In the genomic region with DNA sequence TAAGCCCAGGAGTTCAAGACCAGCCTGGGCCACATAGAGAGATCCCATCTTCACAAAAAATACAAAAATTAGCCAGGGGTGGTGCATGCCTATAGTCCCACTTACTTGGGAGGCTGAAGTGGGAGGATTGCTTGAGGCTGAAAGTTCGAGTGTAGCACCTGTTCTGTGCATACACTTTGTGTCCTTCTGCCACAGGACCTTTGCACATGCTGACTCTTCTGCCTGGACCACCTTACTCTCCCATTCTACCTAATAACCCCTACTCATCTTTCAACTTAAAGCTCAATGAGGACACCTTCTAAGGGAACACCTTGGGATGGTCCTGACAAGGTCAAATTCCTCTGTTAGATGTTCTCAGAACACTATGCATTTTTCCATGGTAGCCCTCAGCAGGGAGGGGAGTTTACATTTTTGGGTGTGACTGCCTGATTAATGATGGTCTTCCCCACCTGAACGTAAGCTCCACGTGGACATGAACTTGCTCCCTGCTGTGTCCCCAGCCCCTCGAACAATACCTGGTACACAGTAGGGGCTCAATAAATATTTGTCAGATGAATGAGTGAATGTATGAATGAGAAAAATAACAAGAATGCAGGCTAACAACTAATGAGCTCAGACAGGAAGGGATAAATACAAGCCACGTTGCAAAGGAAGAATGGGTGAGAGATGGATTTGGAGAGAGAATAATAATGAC, we compare ENCODE assay signal across 21 cellular contexts. TPM values are rescaled to one million over a fixed set of nuclear protein-coding genes. Genes with fewer than 3 reads are reported as not detected.
DNase-seq lines count a peak whose midpoint lies in the region; ATAC-seq, FAIRE-seq and TF ChIP-seq lines count a peak whose summit lies in the region.
"Had no signal": no experiment of that assay in that cellular context is flagged by ENCODE, and none has a peak within 500 bp of the region (broad histone marks: within the 10 kb centered on the region; RNA-seq: fewer than 3 reads in every experiment).

No MANE protein-coding gene starts in this region.

- no peak overlapping the region for H3K4me2 ChIP-seq in A549
- H3K4me2 ChIP-seq in GM23338, result no peak overlapping the region
- H3K4me2 ChIP-seq in PC-9, result no peak overlapping the region
- H3K4me2 ChIP-seq in neural progenitor cell, result no peak overlapping the region

- TF ChIP-seq EP300 in A549 (IDR thresholded peaks at IDR 0.05), result no peak

- no peak overlapping the region for H3K27ac Mint-ChIP-seq in GM23338
- H3K27ac Mint-ChIP-seq in neural progenitor cell, result no peak overlapping the region
- H3K27ac Mint-ChIP-seq: CD4-positive, alpha-beta T cell had no signal

- H3K4me1 ChIP-seq in A549 (peaks cover 2% of the 10 kb centered on the region; the same call in 2 of the 3 replicates), GM23338 (ENCODE audit: insufficient read depth) (no peaks in the 10 kb centered on the region), PC-9 (replicated peaks; ENCODE audit: insufficient read depth) (peaks cover 41% of the 10 kb centered on the region), neural progenitor cell (no peaks in the 10 kb centered on the region)

- H3F3A ChIP-seq in GM23338 (replicated peaks; ENCODE audit: low read depth) (no peaks in the 10 kb centered on the region), PC-9 (ENCODE audit: insufficient read depth, low read depth) (peaks cover 40% of the 10 kb centered on the region), neural progenitor cell (ENCODE audit: low read depth) (no peaks in the 10 kb centered on the region)

- no peaks in the 10 kb centered on the region for H4K20me1 ChIP-seq in GM23338 (replicated peaks; ENCODE audit: insufficient read depth)
- H4K20me1 ChIP-seq in PC-9 (ENCODE audit: insufficient read depth), result no peaks in the 10 kb centered on the region
- no peaks in the 10 kb centered on the region for H4K20me1 ChIP-seq in neural progenitor cell (ENCODE audit: low read depth)

- H3K27me3 Mint-ChIP-seq in GM23338 (ENCODE audit: insufficient read depth, low read depth, poor library complexity) (peaks cover 5% of the 10 kb centered on the region), neural progenitor cell (ENCODE audit: insufficient read depth, low read depth) (peaks cover 3% of the 10 kb centered on the region)

- TF ChIP-seq RAD21 in A549 (conservative IDR thresholded peaks at IDR 0.05 in 1 of 2, IDR thresholded peaks at IDR 0.05 in 1 of 2), result no peak

- no peak for ATAC-seq in A549
- ATAC-seq in GM23338, result no peak
- ATAC-seq: HCT116 had no signal

- BruUV-seq in PC-9 (replicated peaks; lab: Mats Ljungman, UMichigan), result no TSS peak

- TF ChIP-seq CTCF in A549 (IDR thresholded peaks at IDR 0.05) (no peak), GM23338 (conservative IDR thresholded peaks at IDR 0.05; ENCODE audit: low read depth in 2 of 2) (no peak), PC-9 (conservative IDR thresholded peaks at IDR 0.05) (no peak), neural progenitor cell (IDR thresholded peaks at IDR 0.05) (no peak)

- no peak overlapping the region for H3K4me3 ChIP-seq in A549
- H3K4me3 ChIP-seq in GM23338, result no peak overlapping the region
- H3K4me3 ChIP-seq in PC-9, result no peak overlapping the region
- H3K4me3 ChIP-seq in neural progenitor cell, result no peak overlapping the region

- DNase-seq in A549 (ENCODE audit: low read depth in 1 of 2, low spot score in 1 of 2), result no peak
- no peak for DNase-seq in GM23338 (ENCODE audit: low spot score)
- DNase-seq in PC-9, result peak in 1 of 2 experiments; percentile 47
- DNase-seq in neural progenitor cell (ENCODE audit: low spot score), result no peak
- no peak for DNase-seq in epidermal melanocyte (ENCODE audit: insufficient read length, low spot score)
- DNase-seq in RKO (ENCODE audit: low spot score), result no peak
- DNase-seq in SHP77 treated with DMSO at 0.1 percent for 48 hours (lab: John Stamatoyannopoulos, UW), result no peak
- DNase-seq: AML-193; CD4-positive, alpha-beta T cell; DMS153; DMS79; GDM1; GOT3; H7 had no signal

- POLR2A ChIA-PET in A549 (lab: Yijun Ruan, JAX), result no interaction called here
- POLR2A ChIA-PET in PC-9 (lab: Charles Lee; ENCODE audit: unreplicated experiment), result interaction anchor here (0.5 to 1.0 kb wide), 2 partner anchors 24 to 151 kb away, joined by 6 to 16 read pairs; no protein-coding TSS in a partner anchor

- TF ChIP-seq POLR2A in A549 (IDR thresholded peaks at IDR 0.05; ENCODE audit: low read length), result no peak

- H3K36me3 Mint-ChIP-seq in GM23338 (ENCODE audit: low read depth), result peaks cover 35% of the 10 kb centered on the region
- H3K36me3 Mint-ChIP-seq in neural progenitor cell, result no peaks in the 10 kb centered on the region

- H3K79me2 ChIP-seq in GM23338 (replicated peaks; ENCODE audit: insufficient read depth), result no peaks in the 10 kb centered on the region
- H3K79me2 ChIP-seq in PC-9 (ENCODE audit: low read depth), result no peaks in the 10 kb centered on the region
- no peaks in the 10 kb centered on the region for H3K79me2 ChIP-seq in neural progenitor cell (ENCODE audit: low read depth)

- H3K9ac ChIP-seq in neural progenitor cell, result no peak overlapping the region

- CTCF ChIA-PET in A549 (lab: Yijun Ruan, JAX), result interaction anchor here (0.8 to 1.6 kb wide), 6 partner anchors 8 to 154 kb away, joined by 3 to 6 read pairs (median 4); no protein-coding TSS in a partner anchor
- CTCF ChIA-PET in PC-9 (lab: Charles Lee), result interaction anchor here (0.5 kb wide), 1 partner anchor 85 kb away, joined by 5 read pairs; no protein-coding TSS in a partner anchor

- H3K9me2 ChIP-seq in GM23338 (ENCODE audit: insufficient read depth), result no peaks in the 10 kb centered on the region
- H3K9me2 ChIP-seq in PC-9 (ENCODE audit: insufficient read depth), result no peaks in the 10 kb centered on the region

- H2AFZ ChIP-seq in GM23338, result peak overlapping the region; percentile 72; the same call in 1 of the 2 replicates
- H2AFZ ChIP-seq in PC-9, result no peak overlapping the region
- no peak overlapping the region for H2AFZ ChIP-seq in neural progenitor cell (replicated peaks)

- H3K4me3 Mint-ChIP-seq in GM23338, result no peak overlapping the region
- H3K4me3 Mint-ChIP-seq in neural progenitor cell, result peak overlapping the region; percentile 25
- H3K4me3 Mint-ChIP-seq: CD4-positive, alpha-beta T cell; IgD-negative memory B cell had no signal

- no peaks in the 10 kb centered on the region for H3K27me3 ChIP-seq in GM23338 (ENCODE audit: insufficient read depth)
- no peaks in the 10 kb centered on the region for H3K27me3 ChIP-seq in PC-9 (ENCODE audit: insufficient read depth, low read depth)
- no peaks in the 10 kb centered on the region for H3K27me3 ChIP-seq in neural progenitor cell

- intact Hi-C loops in PC-9 (cut with micrococcal nuclease; ENCODE audit: unreplicated experiment), result no loop called here

- H3K4me1 Mint-ChIP-seq in GM23338, result no peaks in the 10 kb centered on the region
- H3K4me1 Mint-ChIP-seq in neural progenitor cell, result peaks cover 22% of the 10 kb centered on the region

- no peaks in the 10 kb centered on the region for H3K36me3 ChIP-seq in GM23338 (ENCODE audit: insufficient read depth)
- H3K36me3 ChIP-seq in PC-9 (ENCODE audit: low read depth), result no peaks in the 10 kb centered on the region
- H3K36me3 ChIP-seq in neural progenitor cell, result no peaks in the 10 kb centered on the region

- peaks cover 95% of the 10 kb centered on the region for H3K9me3 Mint-ChIP-seq in GM23338
- no peaks in the 10 kb centered on the region for H3K9me3 Mint-ChIP-seq in neural progenitor cell
- H3K9me3 Mint-ChIP-seq: CD4-positive, alpha-beta T cell had no signal

- H3K27ac ChIP-seq in A549 (no peak overlapping the region), GM23338 (ENCODE audit: low read depth) (no peak overlapping the region), PC-9 (peak overlapping the region; percentile 96), neural progenitor cell (no peak overlapping the region)
- H3K27ac ChIP-seq: C4-2B had no signal

- H3K9me3 ChIP-seq in A549, result no peaks in the 10 kb centered on the region
- H3K9me3 ChIP-seq in PC-9 (ENCODE audit: insufficient read depth, low read depth), result no peaks in the 10 kb centered on the region
- H3K9me3 ChIP-seq in neural progenitor cell (ENCODE audit: low read depth), result no peaks in the 10 kb centered on the region

- WGBS in A549 (ENCODE audit: missing lambda C conversion rate), result 30% methylated on average over 5 of the region's 5 CpGs

- no peak for FAIRE-seq in A549 (lab: Jason Lieb, UNC)
- FAIRE-seq: A204.1, HTR-8/SVneo had no signal

TF ChIP-seq in GM23338, 12 proteins besides CTCF, POLR2A, EP300 and RAD21 (continues in another document):
- no peak for TF ChIP-seq EZH2phosphoT487 (IDR thresholded peaks at IDR 0.05; ENCODE audit: unreplicated experiment)
- no peak for TF ChIP-seq STAT1 (IDR thresholded peaks at IDR 0.05; ENCODE audit: unreplicated experiment)
- no peak for TF ChIP-seq JUNB (IDR thresholded peaks at IDR 0.05; ENCODE audit: unreplicated experiment)
- no peak for TF ChIP-seq ZNF114 (CRISPR knock-in tag; IDR thresholded peaks at IDR 0.05)

RNA-seq across cellular contexts. Expression of gene IZUMO2, which starts 11.2 kb away (rescaled TPM):
- polyA plus RNA-seq in A549 (2011; rRNA removed), result not detected in 2 replicates
- not detected in 2 replicates for polyA plus RNA-seq in A549 (2012; cell fraction: cytosol; rRNA removed)
- not detected in 2 replicates for polyA plus RNA-seq in A549 (2012; cell fraction: nucleus; rRNA removed)
- polyA plus RNA-seq in A549 (2017; fragmentation: RNase III; extraction: RNeasy Plus Mini Kit Qiagen cat#74134 plus additional on column Dnase treatment), result not detected in 3 replicates
- not detected in 2 replicates for polyA minus RNA-seq in A549 (2011; rRNA and poly(A)+ RNA removed)
- 3.1 TPM in 1 of 2 replicates, not detected in the other for total RNA-seq in GM23338 (2014; rRNA removed; shearing (Covaris generic))
- polyA plus RNA-seq in GM23338 (2016; fragmentation: Nextera tagmentation; extraction: Ambion mirVana), result 5.0 and 6.2 TPM in 2 replicates
- not detected in 2 replicates for total RNA-seq in PC-9 (2021)
- not detected in 2 replicates for total RNA-seq in neural progenitor cell (ENCODE audit: low replicate concordance)
- total RNA-seq: CD4-positive, alpha-beta T cell; Daoy; H7 had no signal
- polyA plus RNA-seq: BJ, IgD-negative memory B cell had no signal

RNA-seq across cellular contexts. Expression of gene MYH14, which starts 29.2 kb away (rescaled TPM):
- polyA plus RNA-seq in A549 (2011; rRNA removed) (4.0 and 4.8 TPM in 2 replicates), A549 (2017; fragmentation: RNase III; extraction: RNeasy Plus Mini Kit Qiagen cat#74134 plus additional on column Dnase treatment) (6.4 to 7.0 TPM (median 6.5 TPM) in 3 replicates), GM23338 (2016; fragmentation: Nextera tagmentation; extraction: Ambion mirVana) (27.5 and 29.1 TPM in 2 replicates)
- 7.2 and 7.8 TPM in 2 replicates for polyA plus RNA-seq in A549 (2012; cell fraction: cytosol; rRNA removed)
- 14.6 and 16.2 TPM in 2 replicates for polyA plus RNA-seq in A549 (2012; cell fraction: nucleus; rRNA removed)
- 12.5 and 18.2 TPM in 2 replicates for polyA minus RNA-seq in A549 (2011; rRNA and poly(A)+ RNA removed)
- 25.5 and 27.3 TPM in 2 replicates for total RNA-seq in GM23338 (2014; rRNA removed; shearing (Covaris generic))
- total RNA-seq in PC-9 (2021) (115 and 169 TPM in 2 replicates), neural progenitor cell (ENCODE audit: low replicate concordance) (1.6 and 6.7 TPM in 2 replicates)
- total RNA-seq: CD4-positive, alpha-beta T cell had no signal
- polyA plus RNA-seq: BJ, IgD-negative memory B cell had no signal
